Comparison of ENCODE assay signal across 1 cellular context in the genomic region with DNA sequence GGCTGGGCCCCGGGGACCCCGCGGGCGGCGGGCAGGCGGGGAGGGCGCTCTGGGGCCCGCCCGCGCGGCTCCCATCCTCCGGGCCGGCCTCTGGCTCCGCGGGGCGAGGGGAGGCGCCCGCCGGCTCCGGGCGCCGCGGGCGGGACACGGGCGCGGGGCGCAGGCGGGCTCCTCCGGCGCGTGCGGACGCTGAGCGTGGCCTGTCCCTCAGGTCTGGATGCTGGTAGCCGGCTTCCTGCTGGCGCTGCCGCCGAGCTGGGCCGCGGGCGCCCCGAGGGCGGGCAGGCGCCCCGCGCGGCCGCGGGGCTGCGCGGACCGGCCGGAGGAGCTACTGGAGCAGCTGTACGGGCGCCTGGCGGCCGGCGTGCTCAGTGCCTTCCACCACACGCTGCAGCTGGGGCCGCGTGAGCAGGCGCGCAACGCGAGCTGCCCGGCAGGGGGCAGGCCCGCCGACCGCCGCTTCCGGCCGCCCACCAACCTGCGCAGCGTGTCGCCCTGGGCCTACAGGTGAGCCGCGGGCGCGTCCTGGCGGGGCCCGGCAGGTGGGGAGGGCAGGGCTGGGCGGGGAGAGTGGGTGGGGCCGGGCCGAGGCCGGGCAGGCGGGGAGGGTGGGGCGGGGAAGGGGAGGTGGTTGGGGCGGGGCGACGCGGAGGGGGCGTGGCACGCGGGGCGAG.
A peak's percentile ranks its signal among the peaks of the same experiment; 100 is the strongest.
TF ChIP-seq lines count a peak whose summit lies in the region.

No MANE protein-coding gene starts in this region.

TF ChIP-seq in K562, 482 proteins besides CTCF, POLR2A, EP300 and RAD21 (continued from another document and continues in another):
- TF ChIP-seq, protein P1, sequence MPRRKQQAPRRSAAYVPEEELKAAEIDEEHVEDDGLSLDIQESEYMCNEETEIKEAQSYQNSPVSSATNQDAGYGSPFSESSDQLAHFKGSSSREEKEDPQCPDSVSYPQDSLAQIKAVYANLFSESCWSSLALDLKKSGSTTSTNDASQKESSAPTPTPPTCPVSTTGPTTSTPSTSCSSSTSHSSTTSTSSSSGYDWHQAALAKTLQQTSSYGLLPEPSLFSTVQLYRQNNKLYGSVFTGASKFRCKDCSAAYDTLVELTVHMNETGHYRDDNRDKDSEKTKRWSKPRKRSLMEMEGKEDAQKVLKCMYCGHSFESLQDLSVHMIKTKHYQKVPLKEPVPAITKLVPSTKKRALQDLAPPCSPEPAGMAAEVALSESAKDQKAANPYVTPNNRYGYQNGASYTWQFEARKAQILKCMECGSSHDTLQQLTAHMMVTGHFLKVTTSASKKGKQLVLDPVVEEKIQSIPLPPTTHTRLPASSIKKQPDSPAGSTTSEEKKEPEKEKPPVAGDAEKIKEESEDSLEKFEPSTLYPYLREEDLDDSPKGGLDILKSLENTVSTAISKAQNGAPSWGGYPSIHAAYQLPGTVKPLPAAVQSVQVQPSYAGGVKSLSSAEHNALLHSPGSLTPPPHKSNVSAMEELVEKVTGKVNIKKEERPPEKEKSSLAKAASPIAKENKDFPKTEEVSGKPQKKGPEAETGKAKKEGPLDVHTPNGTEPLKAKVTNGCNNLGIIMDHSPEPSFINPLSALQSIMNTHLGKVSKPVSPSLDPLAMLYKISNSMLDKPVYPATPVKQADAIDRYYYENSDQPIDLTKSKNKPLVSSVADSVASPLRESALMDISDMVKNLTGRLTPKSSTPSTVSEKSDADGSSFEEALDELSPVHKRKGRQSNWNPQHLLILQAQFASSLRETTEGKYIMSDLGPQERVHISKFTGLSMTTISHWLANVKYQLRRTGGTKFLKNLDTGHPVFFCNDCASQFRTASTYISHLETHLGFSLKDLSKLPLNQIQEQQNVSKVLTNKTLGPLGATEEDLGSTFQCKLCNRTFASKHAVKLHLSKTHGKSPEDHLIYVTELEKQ (CRISPR knock-in tag; IDR thresholded peaks at IDR 0.05): no peak
- TF ChIP-seq ZFP36 (IDR thresholded peaks at IDR 0.05; ENCODE audit: low read depth, low read length, partially characterized antibody): no peak
- 0 out of 2 replicates have a peak, but pooled peaks have one; percentile 26 for TF ChIP-seq SMAD4 (CRISPR knock-in tag; conservative IDR thresholded peaks at IDR 0.05)
- TF ChIP-seq RB1 (IDR thresholded peaks at IDR 0.05; ENCODE audit: low read depth): peak; percentile 58; the same call in 1 of the 2 replicates
- TF ChIP-seq FOXK1 (CRISPR knock-in tag; IDR thresholded peaks at IDR 0.05; ENCODE audit: borderline replicate concordance): no peak
- TF ChIP-seq, protein P2, sequence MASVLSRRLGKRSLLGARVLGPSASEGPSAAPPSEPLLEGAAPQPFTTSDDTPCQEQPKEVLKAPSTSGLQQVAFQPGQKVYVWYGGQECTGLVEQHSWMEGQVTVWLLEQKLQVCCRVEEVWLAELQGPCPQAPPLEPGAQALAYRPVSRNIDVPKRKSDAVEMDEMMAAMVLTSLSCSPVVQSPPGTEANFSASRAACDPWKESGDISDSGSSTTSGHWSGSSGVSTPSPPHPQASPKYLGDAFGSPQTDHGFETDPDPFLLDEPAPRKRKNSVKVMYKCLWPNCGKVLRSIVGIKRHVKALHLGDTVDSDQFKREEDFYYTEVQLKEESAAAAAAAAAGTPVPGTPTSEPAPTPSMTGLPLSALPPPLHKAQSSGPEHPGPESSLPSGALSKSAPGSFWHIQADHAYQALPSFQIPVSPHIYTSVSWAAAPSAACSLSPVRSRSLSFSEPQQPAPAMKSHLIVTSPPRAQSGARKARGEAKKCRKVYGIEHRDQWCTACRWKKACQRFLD (CRISPR knock-in tag; IDR thresholded peaks at IDR 0.05): no peak
- TF ChIP-seq CREB1 (IDR thresholded peaks at IDR 0.05): no peak
- TF ChIP-seq CREB1 (CRISPR knock-in tag; IDR thresholded peaks at IDR 0.05): no peak
- no peak for TF ChIP-seq SAFB2 (IDR thresholded peaks at IDR 0.05; ENCODE audit: borderline replicate concordance, low read depth, low read length, severe bottlenecking)
- TF ChIP-seq, protein P3, sequence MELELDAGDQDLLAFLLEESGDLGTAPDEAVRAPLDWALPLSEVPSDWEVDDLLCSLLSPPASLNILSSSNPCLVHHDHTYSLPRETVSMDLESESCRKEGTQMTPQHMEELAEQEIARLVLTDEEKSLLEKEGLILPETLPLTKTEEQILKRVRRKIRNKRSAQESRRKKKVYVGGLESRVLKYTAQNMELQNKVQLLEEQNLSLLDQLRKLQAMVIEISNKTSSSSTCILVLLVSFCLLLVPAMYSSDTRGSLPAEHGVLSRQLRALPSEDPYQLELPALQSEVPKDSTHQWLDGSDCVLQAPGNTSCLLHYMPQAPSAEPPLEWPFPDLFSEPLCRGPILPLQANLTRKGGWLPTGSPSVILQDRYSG (tag; conservative IDR thresholded peaks at IDR 0.05; ENCODE audit: low read depth): no peak
- no peak for TF ChIP-seq POU5F1 (IDR thresholded peaks at IDR 0.05; ENCODE audit: borderline replicate concordance, low read depth, low read length, partially characterized antibody)
- TF ChIP-seq, protein P4, sequence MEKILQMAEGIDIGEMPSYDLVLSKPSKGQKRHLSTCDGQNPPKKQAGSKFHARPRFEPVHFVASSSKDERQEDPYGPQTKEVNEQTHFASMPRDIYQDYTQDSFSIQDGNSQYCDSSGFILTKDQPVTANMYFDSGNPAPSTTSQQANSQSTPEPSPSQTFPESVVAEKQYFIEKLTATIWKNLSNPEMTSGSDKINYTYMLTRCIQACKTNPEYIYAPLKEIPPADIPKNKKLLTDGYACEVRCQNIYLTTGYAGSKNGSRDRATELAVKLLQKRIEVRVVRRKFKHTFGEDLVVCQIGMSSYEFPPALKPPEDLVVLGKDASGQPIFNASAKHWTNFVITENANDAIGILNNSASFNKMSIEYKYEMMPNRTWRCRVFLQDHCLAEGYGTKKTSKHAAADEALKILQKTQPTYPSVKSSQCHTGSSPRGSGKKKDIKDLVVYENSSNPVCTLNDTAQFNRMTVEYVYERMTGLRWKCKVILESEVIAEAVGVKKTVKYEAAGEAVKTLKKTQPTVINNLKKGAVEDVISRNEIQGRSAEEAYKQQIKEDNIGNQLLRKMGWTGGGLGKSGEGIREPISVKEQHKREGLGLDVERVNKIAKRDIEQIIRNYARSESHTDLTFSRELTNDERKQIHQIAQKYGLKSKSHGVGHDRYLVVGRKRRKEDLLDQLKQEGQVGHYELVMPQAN (IDR thresholded peaks at IDR 0.05; ENCODE audit: borderline replicate concordance): no peak
- TF ChIP-seq BHLHE40 (IDR thresholded peaks at IDR 0.05; ENCODE audit: low read length): peak; percentile 42; the same call in 1 of the 2 replicates
- TF ChIP-seq POLR2AphosphoS5 (IDR thresholded peaks at IDR 0.05; ENCODE audit: control insufficient read depth, insufficient read depth, low read depth, low read length): no peak
- TF ChIP-seq, protein P5, sequence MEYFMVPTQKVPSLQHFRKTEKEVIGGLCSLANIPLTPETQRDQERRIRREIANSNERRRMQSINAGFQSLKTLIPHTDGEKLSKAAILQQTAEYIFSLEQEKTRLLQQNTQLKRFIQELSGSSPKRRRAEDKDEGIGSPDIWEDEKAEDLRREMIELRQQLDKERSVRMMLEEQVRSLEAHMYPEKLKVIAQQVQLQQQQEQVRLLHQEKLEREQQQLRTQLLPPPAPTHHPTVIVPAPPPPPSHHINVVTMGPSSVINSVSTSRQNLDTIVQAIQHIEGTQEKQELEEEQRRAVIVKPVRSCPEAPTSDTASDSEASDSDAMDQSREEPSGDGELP (CRISPR knock-in tag; IDR thresholded peaks at IDR 0.05; ENCODE audit: borderline replicate concordance): peak; percentile 40; the same call in 1 of the 2 replicates
- TF ChIP-seq, protein P6, sequence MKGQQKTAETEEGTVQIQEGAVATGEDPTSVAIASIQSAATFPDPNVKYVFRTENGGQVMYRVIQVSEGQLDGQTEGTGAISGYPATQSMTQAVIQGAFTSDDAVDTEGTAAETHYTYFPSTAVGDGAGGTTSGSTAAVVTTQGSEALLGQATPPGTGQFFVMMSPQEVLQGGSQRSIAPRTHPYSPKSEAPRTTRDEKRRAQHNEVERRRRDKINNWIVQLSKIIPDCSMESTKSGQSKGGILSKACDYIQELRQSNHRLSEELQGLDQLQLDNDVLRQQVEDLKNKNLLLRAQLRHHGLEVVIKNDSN (CRISPR knock-in tag; IDR thresholded peaks at IDR 0.05): no peak
- no peak for TF ChIP-seq ZSCAN32 (CRISPR knock-in tag; IDR thresholded peaks at IDR 0.05)
- TF ChIP-seq HNRNPK (IDR thresholded peaks at IDR 0.05; ENCODE audit: low read depth, low read length, poor library complexity, severe bottlenecking): peak; percentile 22
- TF ChIP-seq, protein P7, sequence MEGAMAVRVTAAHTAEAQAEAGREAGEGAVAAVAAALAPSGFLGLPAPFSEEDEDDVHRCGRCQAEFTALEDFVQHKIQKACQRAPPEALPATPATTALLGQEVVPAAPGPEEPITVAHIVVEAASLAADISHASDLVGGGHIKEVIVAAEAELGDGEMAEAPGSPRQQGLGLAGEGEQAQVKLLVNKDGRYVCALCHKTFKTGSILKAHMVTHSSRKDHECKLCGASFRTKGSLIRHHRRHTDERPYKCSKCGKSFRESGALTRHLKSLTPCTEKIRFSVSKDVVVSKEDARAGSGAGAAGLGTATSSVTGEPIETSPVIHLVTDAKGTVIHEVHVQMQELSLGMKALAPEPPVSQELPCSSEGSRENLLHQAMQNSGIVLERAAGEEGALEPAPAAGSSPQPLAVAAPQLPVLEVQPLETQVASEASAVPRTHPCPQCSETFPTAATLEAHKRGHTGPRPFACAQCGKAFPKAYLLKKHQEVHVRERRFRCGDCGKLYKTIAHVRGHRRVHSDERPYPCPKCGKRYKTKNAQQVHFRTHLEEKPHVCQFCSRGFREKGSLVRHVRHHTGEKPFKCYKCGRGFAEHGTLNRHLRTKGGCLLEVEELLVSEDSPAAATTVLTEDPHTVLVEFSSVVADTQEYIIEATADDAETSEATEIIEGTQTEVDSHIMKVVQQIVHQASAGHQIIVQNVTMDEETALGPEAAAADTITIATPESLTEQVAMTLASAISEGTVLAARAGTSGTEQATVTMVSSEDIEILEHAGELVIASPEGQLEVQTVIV (CRISPR knock-in tag; IDR thresholded peaks at IDR 0.05; ENCODE audit: borderline replicate concordance): no peak
- no peak for TF ChIP-seq ZNF134 (CRISPR knock-in tag; conservative IDR thresholded peaks at IDR 0.05)
- TF ChIP-seq FOXM1 (IDR thresholded peaks at IDR 0.05; ENCODE audit: low read depth): no peak
- no peak for TF ChIP-seq FOXM1 (CRISPR knock-in tag; IDR thresholded peaks at IDR 0.05; ENCODE audit: low read depth)
- TF ChIP-seq CREBBP (IDR thresholded peaks at IDR 0.05; ENCODE audit: low read depth, low read length): no peak
- no peak for TF ChIP-seq GTF2E2 (tag; IDR thresholded peaks at IDR 0.05)
- no peak for TF ChIP-seq ZKSCAN1 (IDR thresholded peaks at IDR 0.05; ENCODE audit: low read depth, low read length)
- TF ChIP-seq U2AF1 (optimal IDR thresholded peaks at IDR 0.05; ENCODE audit: low read depth, low read length): no peak
- no peak for TF ChIP-seq CEBPG (CRISPR knock-in tag; IDR thresholded peaks at IDR 0.05)
- no peak for TF ChIP-seq CEBPG (tag; conservative IDR thresholded peaks at IDR 0.05 in 1 of 2, IDR thresholded peaks at IDR 0.05 in 1 of 2)
- TF ChIP-seq, protein P8, sequence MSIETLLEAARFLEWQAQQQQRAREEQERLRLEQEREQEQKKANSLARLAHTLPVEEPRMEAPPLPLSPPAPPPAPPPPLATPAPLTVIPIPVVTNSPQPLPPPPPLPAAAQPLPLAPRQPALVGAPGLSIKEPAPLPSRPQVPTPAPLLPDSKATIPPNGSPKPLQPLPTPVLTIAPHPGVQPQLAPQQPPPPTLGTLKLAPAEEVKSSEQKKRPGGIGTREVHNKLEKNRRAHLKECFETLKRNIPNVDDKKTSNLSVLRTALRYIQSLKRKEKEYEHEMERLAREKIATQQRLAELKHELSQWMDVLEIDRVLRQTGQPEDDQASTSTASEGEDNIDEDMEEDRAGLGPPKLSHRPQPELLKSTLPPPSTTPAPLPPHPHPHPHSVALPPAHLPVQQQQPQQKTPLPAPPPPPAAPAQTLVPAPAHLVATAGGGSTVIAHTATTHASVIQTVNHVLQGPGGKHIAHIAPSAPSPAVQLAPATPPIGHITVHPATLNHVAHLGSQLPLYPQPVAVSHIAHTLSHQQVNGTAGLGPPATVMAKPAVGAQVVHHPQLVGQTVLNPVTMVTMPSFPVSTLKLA (conservative IDR thresholded peaks at IDR 0.05): no peak
- TF ChIP-seq ZNF583 (CRISPR knock-in tag; IDR thresholded peaks at IDR 0.05): no peak
- TF ChIP-seq, protein P9, sequence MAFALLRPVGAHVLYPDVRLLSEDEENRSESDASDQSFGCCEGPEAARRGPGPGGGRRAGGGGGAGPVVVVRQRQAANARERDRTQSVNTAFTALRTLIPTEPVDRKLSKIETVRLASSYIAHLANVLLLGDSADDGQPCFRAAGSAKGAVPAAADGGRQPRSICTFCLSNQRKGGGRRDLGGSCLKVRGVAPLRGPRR (CRISPR knock-in tag; IDR thresholded peaks at IDR 0.05): no peak
- no peak for TF ChIP-seq TARDBP (IDR thresholded peaks at IDR 0.05)
- no peak for TF ChIP-seq NR4A1 (CRISPR knock-in tag; IDR thresholded peaks at IDR 0.05)
- TF ChIP-seq NR4A1 (tag; IDR thresholded peaks at IDR 0.05): no peak
- TF ChIP-seq EHMT2 (IDR thresholded peaks at IDR 0.05): no peak
- TF ChIP-seq SREBF2 (CRISPR knock-in tag; IDR thresholded peaks at IDR 0.05): no peak
- TF ChIP-seq, protein P10, sequence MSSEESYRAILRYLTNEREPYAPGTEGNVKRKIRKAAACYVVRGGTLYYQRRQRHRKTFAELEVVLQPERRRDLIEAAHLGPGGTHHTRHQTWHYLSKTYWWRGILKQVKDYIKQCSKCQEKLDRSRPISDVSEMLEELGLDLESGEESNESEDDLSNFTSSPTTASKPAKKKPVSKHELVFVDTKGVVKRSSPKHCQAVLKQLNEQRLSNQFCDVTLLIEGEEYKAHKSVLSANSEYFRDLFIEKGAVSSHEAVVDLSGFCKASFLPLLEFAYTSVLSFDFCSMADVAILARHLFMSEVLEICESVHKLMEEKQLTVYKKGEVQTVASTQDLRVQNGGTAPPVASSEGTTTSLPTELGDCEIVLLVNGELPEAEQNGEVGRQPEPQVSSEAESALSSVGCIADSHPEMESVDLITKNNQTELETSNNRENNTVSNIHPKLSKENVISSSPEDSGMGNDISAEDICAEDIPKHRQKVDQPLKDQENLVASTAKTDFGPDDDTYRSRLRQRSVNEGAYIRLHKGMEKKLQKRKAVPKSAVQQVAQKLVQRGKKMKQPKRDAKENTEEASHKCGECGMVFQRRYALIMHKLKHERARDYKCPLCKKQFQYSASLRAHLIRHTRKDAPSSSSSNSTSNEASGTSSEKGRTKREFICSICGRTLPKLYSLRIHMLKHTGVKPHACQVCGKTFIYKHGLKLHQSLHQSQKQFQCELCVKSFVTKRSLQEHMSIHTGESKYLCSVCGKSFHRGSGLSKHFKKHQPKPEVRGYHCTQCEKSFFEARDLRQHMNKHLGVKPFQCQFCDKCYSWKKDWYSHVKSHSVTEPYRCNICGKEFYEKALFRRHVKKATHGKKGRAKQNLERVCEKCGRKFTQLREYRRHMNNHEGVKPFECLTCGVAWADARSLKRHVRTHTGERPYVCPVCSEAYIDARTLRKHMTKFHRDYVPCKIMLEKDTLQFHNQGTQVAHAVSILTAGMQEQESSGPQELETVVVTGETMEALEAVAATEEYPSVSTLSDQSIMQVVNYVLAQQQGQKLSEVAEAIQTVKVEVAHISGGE (CRISPR knock-in tag; IDR thresholded peaks at IDR 0.05): no peak
- no peak for TF ChIP-seq ATF1 (CRISPR knock-in tag; IDR thresholded peaks at IDR 0.05)
- TF ChIP-seq ATF1 (tag; IDR thresholded peaks at IDR 0.05): no peak
- TF ChIP-seq U2AF2 (optimal IDR thresholded peaks at IDR 0.05; ENCODE audit: low read depth, low read length): no peak
- TF ChIP-seq NRF1 (conservative IDR thresholded peaks at IDR 0.05 in 1 of 2, IDR thresholded peaks at IDR 0.05 in 1 of 2): peak in 1 of 2 experiments; percentile 41; a peak in 2 of 4 replicates
- TF ChIP-seq ZBTB7A (IDR thresholded peaks at IDR 0.05; ENCODE audit: borderline replicate concordance, control insufficient read depth, low read depth, low read length): no peak
